ENCODE assay signal across 8 cellular contexts in the genomic region with DNA sequence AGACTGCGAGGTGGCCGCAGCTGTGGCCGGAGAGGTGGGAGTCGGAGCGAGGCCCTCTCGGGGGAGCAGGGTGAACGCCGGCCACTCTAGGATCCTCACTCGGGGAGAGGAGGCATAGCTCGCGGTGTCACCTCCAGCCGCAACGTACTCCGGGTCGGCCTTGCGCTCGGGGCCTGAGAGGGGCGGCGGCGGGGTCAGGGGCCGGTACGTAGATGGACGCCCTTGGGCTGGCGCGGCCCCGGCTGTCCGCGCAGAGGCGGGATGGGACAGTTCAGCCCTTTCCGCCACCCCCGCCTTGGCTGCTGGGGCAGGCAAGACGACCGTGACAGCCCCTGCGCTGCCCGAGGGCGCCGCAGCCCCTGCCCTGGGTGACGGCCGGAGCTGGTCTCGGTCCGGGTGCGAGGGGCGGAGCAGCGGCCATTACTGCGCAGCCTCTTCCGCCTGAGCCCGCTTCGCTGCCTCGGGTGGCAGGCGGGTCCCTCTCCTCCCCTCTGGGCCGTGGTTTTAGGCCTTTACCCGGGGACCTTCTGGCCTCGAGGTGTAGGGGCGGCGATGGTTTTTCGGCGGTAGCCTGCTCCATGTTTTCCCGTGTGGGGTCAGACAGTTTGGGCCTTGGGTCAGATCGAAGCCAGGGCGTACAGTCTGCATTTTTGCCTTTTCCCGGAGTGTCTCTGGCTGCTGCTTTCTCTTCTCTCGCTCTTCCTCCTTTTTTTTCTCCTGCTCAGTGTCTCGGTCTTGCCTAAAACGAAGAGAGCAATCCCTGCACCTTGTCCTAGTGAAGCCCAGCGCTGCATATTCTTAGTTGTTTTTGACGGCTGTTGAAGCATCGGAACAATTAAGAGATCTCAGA. TPM values are rescaled to one million over a fixed set of nuclear protein-coding genes. Genes with fewer than 3 reads are reported as not detected.
DNase-seq lines count a peak whose midpoint lies in the region; ATAC-seq, FAIRE-seq and TF ChIP-seq lines count a peak whose summit lies in the region.

No MANE protein-coding gene starts in this region.

- H3K4me3 Mint-ChIP-seq in activated naive CD4-positive, alpha-beta T cell treated with anti-CD3 and anti-CD28 coated beads for 36 hours = peak overlapping the region; percentile 100
- peak overlapping the region; percentile 100 for H3K4me3 Mint-ChIP-seq in glutamatergic neuron (ENCODE audit: unreplicated experiment)

- H3K4me2 ChIP-seq in parathyroid adenoma (ENCODE audit: low read length) = peak overlapping the region; percentile 93

- intact Hi-C loops in activated naive CD4-positive, alpha-beta T cell treated with anti-CD3 and anti-CD28 coated beads for 36 hours (cut with micrococcal nuclease) = loop anchor here (1.0 to 10.0 kb wide), 11 partner anchors 24 to 1962 kb away; a partner anchor contains a TSS

- H2AFZ ChIP-seq in parathyroid adenoma = peak overlapping the region; percentile 97

- TF ChIP-seq CTCF in glutamatergic neuron (IDR thresholded peaks at IDR 0.05; ENCODE audit: partially characterized antibody, unreplicated experiment) = no peak
- TF ChIP-seq CTCF in parathyroid adenoma (IDR thresholded peaks at IDR 0.05) = no peak

- H3K9me3 ChIP-seq in parathyroid adenoma (ENCODE audit: control insufficient read depth, low read length) = no peaks in the 10 kb centered on the region

- no peaks in the 10 kb centered on the region for H3K9me3 Mint-ChIP-seq in activated naive CD4-positive, alpha-beta T cell treated with anti-CD3 and anti-CD28 coated beads for 36 hours
- peaks cover 14% of the 10 kb centered on the region for H3K9me3 Mint-ChIP-seq in glutamatergic neuron (ENCODE audit: unreplicated experiment)

- peaks cover 7% of the 10 kb centered on the region for H3K36me3 Mint-ChIP-seq in activated naive CD4-positive, alpha-beta T cell treated with anti-CD3 and anti-CD28 coated beads for 36 hours (ENCODE audit: low read depth)
- peaks cover 4% of the 10 kb centered on the region for H3K36me3 Mint-ChIP-seq in glutamatergic neuron (ENCODE audit: unreplicated experiment)

- H3K9ac ChIP-seq in parathyroid adenoma = peak overlapping the region; percentile 98

- ATAC-seq in GM21381 (IDR thresholded peaks at IDR 0.05; ENCODE audit: unreplicated experiment) = peak; percentile 71

- in situ Hi-C loops in SK-MEL-5 (cut with HindIII; ENCODE audit: low pct_unique_long_range_greater_than_20kb, low sequenced_read_pairs) = no loop called here

- peaks cover 23% of the 10 kb centered on the region for H3K79me2 ChIP-seq in parathyroid adenoma

- DNase-seq in DMS79 (lab: John Stamatoyannopoulos, UW) (peak; percentile 17), HT1080 (ENCODE audit: low read depth) (peak; percentile 54), SK-MEL-5 (ENCODE audit: low read depth, low spot score) (peak; percentile 59), glutamatergic neuron (peak; percentile 90), urothelium cell line (ENCODE audit: low spot score) (peak; percentile 74)
- peak; percentile 54 for DNase-seq in activated naive CD4-positive, alpha-beta T cell treated with anti-CD3 and anti-CD28 coated beads for 36 hours

- H3K27me3 ChIP-seq in parathyroid adenoma (ENCODE audit: control insufficient read depth, insufficient read depth, low read length) = no peaks in the 10 kb centered on the region

- peak overlapping the region; percentile 99 for H3K27ac ChIP-seq in parathyroid adenoma

- peak overlapping the region; percentile 74 for H3K4me3 ChIP-seq in parathyroid adenoma (ENCODE audit: low read depth, low read length)

- CTCF ChIA-PET in activated naive CD4-positive, alpha-beta T cell treated with anti-CD3 and anti-CD28 coated beads for 36 hours (lab: Charles Lee) = interaction anchor here (0.6 to 4.5 kb wide), 15 partner anchors 9 to 278 kb away, joined by 3 to 24 read pairs (median 4); a partner anchor contains a TSS

- no peak for FAIRE-seq in urothelium cell line (lab: Jason Lieb, UNC)

- H3K4me1 Mint-ChIP-seq in activated naive CD4-positive, alpha-beta T cell treated with anti-CD3 and anti-CD28 coated beads for 36 hours (ENCODE audit: low read depth) = peaks cover 28% of the 10 kb centered on the region
- H3K4me1 Mint-ChIP-seq in glutamatergic neuron (ENCODE audit: low read depth, unreplicated experiment) = peaks cover 14% of the 10 kb centered on the region

- no peaks in the 10 kb centered on the region for H3K27me3 Mint-ChIP-seq in activated naive CD4-positive, alpha-beta T cell treated with anti-CD3 and anti-CD28 coated beads for 36 hours (ENCODE audit: low read depth)
- peaks cover 11% of the 10 kb centered on the region for H3K27me3 Mint-ChIP-seq in glutamatergic neuron (ENCODE audit: unreplicated experiment)

- no peaks in the 10 kb centered on the region for H3K36me3 ChIP-seq in parathyroid adenoma (ENCODE audit: control insufficient read depth, insufficient read depth, low read length)

- H3K4me1 ChIP-seq in parathyroid adenoma = peaks cover 13% of the 10 kb centered on the region

- H3K27ac Mint-ChIP-seq in activated naive CD4-positive, alpha-beta T cell treated with anti-CD3 and anti-CD28 coated beads for 36 hours = peak overlapping the region; percentile 100
- peak overlapping the region; percentile 100 for H3K27ac Mint-ChIP-seq in glutamatergic neuron (ENCODE audit: unreplicated experiment)

RNA-seq across cellular contexts. Expression of a gene that starts 0.5 kb away (rescaled TPM):
- total RNA-seq in HT1080 (2014; rRNA removed; shearing (Covaris generic)) = 14.6 and 21.0 TPM in 2 replicates
- 22.8 and 25.8 TPM in 2 replicates for polyA plus RNA-seq in HT1080 (2015; cell fraction: cytosol; rRNA removed)
- polyA plus RNA-seq in HT1080 (2015; cell fraction: nucleus; rRNA removed) = 77.2 and 84.6 TPM in 2 replicates
- total RNA-seq in SK-MEL-5 (2014; rRNA removed; shearing (Covaris generic)) = 21.6 and 22.3 TPM in 2 replicates
- 18.4 and 24.5 TPM in 2 replicates for polyA plus RNA-seq in SK-MEL-5 (2015; cell fraction: cytosol; rRNA removed)
- 148 and 160 TPM in 2 replicates for polyA plus RNA-seq in SK-MEL-5 (2015; cell fraction: nucleus; rRNA removed)
- total RNA-seq in activated naive CD4-positive, alpha-beta T cell treated with anti-CD3 and anti-CD28 coated beads for 36 hours = 10 to 100 TPM in 1 of 2 experiments, 1 to 10 TPM in 1; 9.7 to 10.8 TPM
- 71.1 TPM for total RNA-seq in glutamatergic neuron (ENCODE audit: unreplicated experiment)

Comparison
In these comparisons a context has a peak if more than half of its experiments do, and no peak if none do; other contexts are left out.
1. Peak in every context shown above with its lines: DNase-seq, ATAC-seq, H3K4me3 ChIP-seq and H3K27ac ChIP-seq.
2. DNase-seq: peak in every context shown above with its lines; median percentile 90 in glutamatergic neuron; 74 in urothelium cell line; 59 in SK-MEL-5; 54 in HT1080; 54 in activated naive CD4-positive, alpha-beta T cell treated with anti-CD3 and anti-CD28 coated beads for 36 hours; 17 in DMS79.